In genomic region chr11:55936300-55936699, GRCh38 we compare ENCODE assay signal across 6 cellular contexts.
"Had no signal": no experiment of that assay in that cellular context is flagged by ENCODE, and none has a peak within 500 bp of the region (broad histone marks: within the 10 kb centered on the region; RNA-seq: fewer than 3 reads in every experiment).

Gene OR5I1, minus strand, starts transcription at chr11:55936400. Its CDS starts 0 bp downstream, at chr11:55936400.

- DNase-seq: IMR-90, KBM-7, KG1 had no signal

- FAIRE-seq: HepG2, HTR-8/SVneo, K562 had no signal
